20 cellular contexts compared by ENCODE assay signal in the genomic region with DNA sequence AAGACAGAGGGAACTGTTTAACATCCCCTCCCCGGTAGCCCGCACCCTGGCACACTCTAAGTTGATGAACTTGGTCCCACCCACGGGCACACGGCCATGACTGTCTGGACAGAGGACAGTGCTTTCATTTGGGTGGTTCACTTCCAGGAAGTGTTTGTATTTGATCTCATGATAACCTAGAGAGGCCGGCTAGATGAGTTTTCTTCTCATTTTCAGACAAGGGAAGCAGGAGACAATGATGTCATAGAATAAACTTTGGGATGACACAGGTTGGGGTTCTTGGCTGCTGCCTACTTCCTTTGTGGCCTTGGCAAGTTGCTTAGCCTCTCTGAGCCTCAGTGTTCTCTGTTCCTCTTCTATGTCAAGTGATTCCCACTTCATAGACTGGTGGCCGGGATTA. TPM values are rescaled to one million over a fixed set of nuclear protein-coding genes. Genes with fewer than 3 reads are reported as not detected.
A peak's percentile ranks its signal among the peaks of the same experiment; 100 is the strongest.
DNase-seq lines count a peak whose midpoint lies in the region; ATAC-seq and TF ChIP-seq lines count a peak whose summit lies in the region.
"Had no signal": no experiment of that assay in that cellular context is flagged by ENCODE, and none has a peak within 500 bp of the region (broad histone marks: within the 10 kb centered on the region; RNA-seq: fewer than 3 reads in every experiment).

No MANE protein-coding gene starts in this region.

- H3K36me3 Mint-ChIP-seq in activated CD8-positive, alpha-beta T cell treated with anti-CD3 and anti-CD28 coated beads, Interleukin-2, amount 10 ng/mL, durations not matched to agents 7 days and 5 days (ENCODE audit: low read depth): no peaks in the 10 kb centered on the region
- no peaks in the 10 kb centered on the region for H3K36me3 Mint-ChIP-seq in activated CD8-positive, alpha-beta T cell treated with anti-CD3 and anti-CD28 coated beads for 36 hours (ENCODE audit: low read depth)
- H3K36me3 Mint-ChIP-seq: type B pancreatic cell had no signal

- H3K4me1 Mint-ChIP-seq in activated CD8-positive, alpha-beta T cell treated with anti-CD3 and anti-CD28 coated beads, Interleukin-2, amount 10 ng/mL, durations not matched to agents 7 days and 5 days (ENCODE audit: low read depth): no peaks in the 10 kb centered on the region
- no peaks in the 10 kb centered on the region for H3K4me1 Mint-ChIP-seq in activated CD8-positive, alpha-beta T cell treated with anti-CD3 and anti-CD28 coated beads for 36 hours (ENCODE audit: low read depth)

- peak overlapping the region in 1 of 2 donors; percentile 35 for H3K27ac ChIP-seq in prostate gland
- H3K27ac ChIP-seq: neutrophil had no signal

- ATAC-seq in activated CD8-positive, alpha-beta T cell treated with anti-CD3 and anti-CD28 coated beads, Interleukin-2, amount 10 ng/mL, durations not matched to agents 7 days and 5 days: no peak
- ATAC-seq in activated CD8-positive, alpha-beta T cell treated with anti-CD3 and anti-CD28 coated beads for 36 hours: no peak
- ATAC-seq in esophagus mucosa: peak; percentile 82
- ATAC-seq in GM18861 (IDR thresholded peaks at IDR 0.05; ENCODE audit: unreplicated experiment): no peak

- intact Hi-C loops in activated CD8-positive, alpha-beta T cell treated with anti-CD3 and anti-CD28 coated beads for 36 hours (cut with micrococcal nuclease): no loop called here
- intact Hi-C loops in prostate gland (cut with DNase I): no loop called here

- no peaks in the 10 kb centered on the region for H3K9me3 Mint-ChIP-seq in activated CD8-positive, alpha-beta T cell treated with anti-CD3 and anti-CD28 coated beads, Interleukin-2, amount 10 ng/mL, durations not matched to agents 7 days and 5 days (ENCODE audit: insufficient read depth)
- H3K9me3 Mint-ChIP-seq in activated CD8-positive, alpha-beta T cell treated with anti-CD3 and anti-CD28 coated beads for 36 hours: no peaks in the 10 kb centered on the region
- H3K9me3 Mint-ChIP-seq: stimulated activated naive CD8-positive, alpha-beta T cell treated with anti-CD3 and anti-CD28 coated beads, Interleukin-15, Interleukin-2, amounts not matched to agents 100 ng/mL and 50 ng/mL, for 24 hours; T-helper 2 cell treated with Interferon-gamma antibody and Interleukin-4, amounts not matched to agents 5 μg/mL and 100 μg/mL, for 36 hours; type B pancreatic cell had no signal

- no peaks in the 10 kb centered on the region for H3K36me3 ChIP-seq in prostate gland
- H3K36me3 ChIP-seq: neutrophil had no signal

- H3K9me3 ChIP-seq in prostate gland: no peaks in the 10 kb centered on the region
- H3K9me3 ChIP-seq: neutrophil had no signal

- H3K4me1 ChIP-seq in prostate gland (replicated peaks): no peaks in the 10 kb centered on the region

- POLR2A ChIA-PET in activated CD8-positive, alpha-beta T cell treated with anti-CD3 and anti-CD28 coated beads, Interleukin-2, amount 10 ng/mL, durations not matched to agents 7 days and 5 days (lab: Charles Lee): no interaction called here
- POLR2A ChIA-PET in activated CD8-positive, alpha-beta T cell treated with anti-CD3 and anti-CD28 coated beads for 36 hours (lab: Charles Lee): no interaction called here

- peak; percentile 15 for DNase-seq in activated CD8-positive, alpha-beta T cell treated with anti-CD3 and anti-CD28 coated beads, Interleukin-2, amount 10 ng/mL, durations not matched to agents 7 days and 5 days
- DNase-seq in activated CD8-positive, alpha-beta T cell treated with anti-CD3 and anti-CD28 coated beads for 36 hours: no peak
- DNase-seq in MV-4-11 (lab: John Stamatoyannopoulos, UW) (peak; percentile 67), prostate gland (ENCODE audit: low spot score) (peak; percentile 75), NOMO-1 treated with dmso at 0.1 percent for 144 hours (lab: John Stamatoyannopoulos, UW; ENCODE audit: unreplicated experiment) (no peak)
- no peak for DNase-seq in stimulated activated naive CD4-positive, alpha-beta T cell treated with Interleukin-2 at 50 U/mL for 16 hours (lab: John Stamatoyannopoulos, UW)
- DNase-seq: activated CD8-positive, alpha-beta memory T cell treated with anti-CD3 and anti-CD28 coated beads, Interleukin-2, amount 50 U/mL, for 48 hours; activated gamma-delta T cell; amygdala; C1 segment of cervical spinal cord; effector memory CD4-positive, alpha-beta T cell; hippocampal formation; kidney; NCI-H1048 had no signal

- CTCF ChIA-PET in activated CD8-positive, alpha-beta T cell treated with anti-CD3 and anti-CD28 coated beads, Interleukin-2, amount 10 ng/mL, durations not matched to agents 7 days and 5 days (lab: Charles Lee): interaction anchor here (2.0 kb wide), 1 partner anchor 477 kb away, joined by 4 read pairs; no protein-coding TSS in a partner anchor
- CTCF ChIA-PET in activated CD8-positive, alpha-beta T cell treated with anti-CD3 and anti-CD28 coated beads for 36 hours (lab: Charles Lee): no interaction called here

- 17% methylated on average over 6 of the region's 6 CpGs for WGBS in prostate gland

- H3K4me3 Mint-ChIP-seq in activated CD8-positive, alpha-beta T cell treated with anti-CD3 and anti-CD28 coated beads, Interleukin-2, amount 10 ng/mL, durations not matched to agents 7 days and 5 days: no peak overlapping the region
- H3K4me3 Mint-ChIP-seq in activated CD8-positive, alpha-beta T cell treated with anti-CD3 and anti-CD28 coated beads for 36 hours: no peak overlapping the region
- H3K4me3 Mint-ChIP-seq: stimulated activated naive CD8-positive, alpha-beta T cell treated with anti-CD3 and anti-CD28 coated beads, Interleukin-15, Interleukin-2, amounts not matched to agents 100 ng/mL and 50 ng/mL, for 24 hours; T-helper 2 cell treated with Interferon-gamma antibody and Interleukin-4, amounts not matched to agents 5 μg/mL and 100 μg/mL, for 36 hours; type B pancreatic cell had no signal

- TF ChIP-seq CTCF in activated CD8-positive, alpha-beta T cell treated with anti-CD3 and anti-CD28 coated beads for 36 hours (IDR thresholded peaks at IDR 0.05): no peak
- no peak for TF ChIP-seq CTCF in prostate gland (IDR thresholded peaks at IDR 0.05)

- no peak overlapping the region for H3K27ac Mint-ChIP-seq in activated CD8-positive, alpha-beta T cell treated with anti-CD3 and anti-CD28 coated beads, Interleukin-2, amount 10 ng/mL, durations not matched to agents 7 days and 5 days
- H3K27ac Mint-ChIP-seq in activated CD8-positive, alpha-beta T cell treated with anti-CD3 and anti-CD28 coated beads for 36 hours: no peak overlapping the region
- H3K27ac Mint-ChIP-seq: stimulated activated naive CD8-positive, alpha-beta T cell treated with anti-CD3 and anti-CD28 coated beads, Interleukin-15, Interleukin-2, amounts not matched to agents 100 ng/mL and 50 ng/mL, for 24 hours; T-helper 2 cell treated with Interferon-gamma antibody and Interleukin-4, amounts not matched to agents 5 μg/mL and 100 μg/mL, for 36 hours; type B pancreatic cell had no signal

- no peak for TF ChIP-seq POLR2A in prostate gland (IDR thresholded peaks at IDR 0.05)

- H3K27me3 ChIP-seq in prostate gland (replicated peaks; ENCODE audit: insufficient read depth): no peaks in the 10 kb centered on the region
- H3K27me3 ChIP-seq: neutrophil had no signal

- H3K27me3 Mint-ChIP-seq in activated CD8-positive, alpha-beta T cell treated with anti-CD3 and anti-CD28 coated beads, Interleukin-2, amount 10 ng/mL, durations not matched to agents 7 days and 5 days (ENCODE audit: low read depth): no peaks in the 10 kb centered on the region
- H3K27me3 Mint-ChIP-seq in activated CD8-positive, alpha-beta T cell treated with anti-CD3 and anti-CD28 coated beads for 36 hours: peaks cover 2% of the 10 kb centered on the region
- H3K27me3 Mint-ChIP-seq: stimulated activated naive CD8-positive, alpha-beta T cell treated with anti-CD3 and anti-CD28 coated beads, Interleukin-15, Interleukin-2, amounts not matched to agents 100 ng/mL and 50 ng/mL, for 24 hours had no signal

- no peak overlapping the region for H3K4me3 ChIP-seq in prostate gland

RNA-seq across cellular contexts. Expression of gene LYSMD4, which starts 16.1 kb away (rescaled TPM):
- 10 to 100 TPM in 1 of 2 experiments, 1 to 10 TPM in 1; 8.9 to 13.0 TPM for total RNA-seq in activated CD8-positive, alpha-beta T cell treated with anti-CD3 and anti-CD28 coated beads, Interleukin-2, amount 10 ng/mL, durations not matched to agents 7 days and 5 days
- total RNA-seq in activated CD8-positive, alpha-beta T cell treated with anti-CD3 and anti-CD28 coated beads for 36 hours: 1 to 10 TPM; 4.5 to 6.6 TPM
- total RNA-seq in esophagus mucosa: 9.4 TPM
- 10 to 100 TPM in 1 of 2 donors, 1 to 10 TPM in 1; 2.7 to 21.1 TPM for total RNA-seq in prostate gland

Comparison
In these comparisons a context has a peak if more than half of its experiments do, and no peak if none do; other contexts are left out.
1. DNase-seq: peak in activated CD8-positive, alpha-beta T cell treated with anti-CD3 and anti-CD28 coated beads, Interleukin-2, amount 10 ng/mL, durations not matched to agents 7 days and 5 days (single experiment), MV-4-11 (single experiment) and prostate gland (single experiment); none in activated CD8-positive, alpha-beta T cell treated with anti-CD3 and anti-CD28 coated beads for 36 hours (single experiment), stimulated activated naive CD4-positive, alpha-beta T cell treated with Interleukin-2 at 50 U/mL for 16 hours (single experiment) and NOMO-1 treated with dmso at 0.1 percent for 144 hours (single experiment).